ENCODE assay signal across 17 cellular contexts in the genomic region with DNA sequence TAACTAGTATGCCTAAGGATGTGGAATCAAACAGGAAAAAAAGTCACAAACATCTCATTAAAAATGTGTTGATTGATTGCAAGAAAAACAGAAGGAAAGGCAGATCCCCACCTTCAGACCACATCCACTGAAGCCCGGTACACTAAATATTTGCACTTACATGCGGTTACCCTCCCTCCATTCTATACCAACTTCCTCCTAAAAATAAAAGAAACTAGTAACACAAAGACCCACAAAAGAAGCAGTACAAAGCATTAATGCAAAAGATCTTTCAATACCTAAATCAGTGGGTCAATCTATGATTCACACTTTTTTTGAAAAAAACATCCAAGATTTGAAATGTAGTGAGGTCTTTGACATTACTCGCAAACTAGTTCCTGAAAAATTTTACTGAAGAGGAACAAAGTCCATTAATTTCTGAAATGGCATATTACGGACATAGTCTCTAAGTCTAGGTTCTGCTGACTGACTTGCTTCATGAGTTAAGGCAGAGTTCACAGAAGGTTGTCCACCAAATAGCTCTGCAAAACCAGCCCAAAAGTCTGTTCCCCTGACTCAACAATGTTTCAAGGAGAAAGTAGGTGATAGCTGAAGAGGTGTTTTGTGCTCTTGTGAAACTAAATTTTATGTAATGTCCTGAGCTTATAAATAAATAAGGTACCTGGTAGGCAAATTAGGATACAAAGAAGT.
DNase-seq lines count a peak whose midpoint lies in the region; ATAC-seq, FAIRE-seq and TF ChIP-seq lines count a peak whose summit lies in the region.
"Had no signal": no experiment of that assay in that cellular context is flagged by ENCODE, and none has a peak within 500 bp of the region (broad histone marks: within the 10 kb centered on the region; RNA-seq: fewer than 3 reads in every experiment).

No MANE protein-coding gene starts in this region.

- RAD21 ChIA-PET in HCT116 (lab: Charles Lee; ENCODE audit: low non-redundant PET in 1 of 2, low total read pairs in 2 of 2, uncharacterized antibody in 2 of 2, unreplicated experiment in 2 of 2), result no interaction called here

- BruUV-seq in HCT116 (replicated peaks; lab: Mats Ljungman, UMichigan), result no TSS peak

- H3K27me3 ChIP-seq in HCT116 (ENCODE audit: insufficient read depth, low read length) (no peaks in the 10 kb centered on the region), SJSA1 (replicated peaks) (no peaks in the 10 kb centered on the region)
- H3K27me3 ChIP-seq: uterus had no signal

- intact Hi-C loops in HCT116 (cut with micrococcal nuclease) (loop anchor here (5.0 kb wide), 1 partner anchor 74 kb away; no protein-coding TSS in a partner anchor), kidney (cut with DNase I) (no loop called here)

- no peak for TF ChIP-seq RAD21 in HCT116 (IDR thresholded peaks at IDR 0.05; ENCODE audit: low read depth)

- H3K36me3 ChIP-seq in HCT116 (ENCODE audit: control insufficient read depth in 1 of 2, insufficient read depth in 2 of 2, low read length in 2 of 2) (no peaks in the 10 kb centered on the region), SJSA1 (no peaks in the 10 kb centered on the region), kidney (ENCODE audit: control insufficient read depth in 1 of 2, insufficient read depth in 2 of 2, low read length in 2 of 2) (no peaks in the 10 kb centered on the region)
- H3K36me3 ChIP-seq: uterus had no signal

- ATAC-seq in HCT116, result peak; percentile 26; the same call in 1 of the 2 replicates
- no peak for ATAC-seq in GM21526 (IDR thresholded peaks at IDR 0.05; ENCODE audit: low FRiP score, unreplicated experiment)

- peak overlapping the region; percentile 52 for H3K4me2 ChIP-seq in HCT116 (ENCODE audit: low read length)

- H3K9ac ChIP-seq in HCT116 (ENCODE audit: low read length) (peak overlapping the region; percentile 14; the same call in 1 of the 2 replicates), kidney (ENCODE audit: low read length in 2 of 2) (no peak overlapping the region)

- POLR2A ChIA-PET in HCT116 (lab: Charles Lee), result interaction anchor here (2.6 kb wide), 1 partner anchor 9 kb away, joined by 8 read pairs; no protein-coding TSS in a partner anchor

- no peak overlapping the region for H2AFZ ChIP-seq in HCT116 (ENCODE audit: low read depth, low read length, poor library complexity, severe bottlenecking)

- CTCF ChIA-PET in HCT116 (lab: Charles Lee), result no interaction called here

- no peak for DNase-seq in AG10803 (ENCODE audit: low read depth)
- no peak for DNase-seq in HCT116 (ENCODE audit: low read depth, low spot score)
- DNase-seq in SJSA1 (ENCODE audit: low read depth in 1 of 2, low spot score in 2 of 2), result no peak
- DNase-seq in iris pigment epithelial cell (ENCODE audit: low read depth), result peak; percentile 20
- DNase-seq in kidney, result no peak
- DNase-seq in substantia nigra (lab: John Stamatoyannopoulos, UW), result no peak
- no peak for DNase-seq in HuH-7 (ENCODE audit: low spot score)
- DNase-seq: activated B cell treated with CpG ODN at 0.5 μM for 24 hours; activated T-cell treated with anti-CD3 and anti-CD28 coated beads for 4 hours; DMS153; GOT3; NCI-H1436 treated with DMSO at 0.1 percent for 48 hours; NCI-H526; stimulated activated CD8-positive, alpha-beta memory T cell treated with anti-CD3 and anti-CD28 coated beads, Interleukin-4, amount 100 ng/mL, for 48 hours; uterus had no signal

- no peak for TF ChIP-seq POLR2A in HCT116 (IDR thresholded peaks at IDR 0.05; ENCODE audit: borderline replicate concordance, extremely low read depth, insufficient read depth, insufficient read length)

- no peaks in the 10 kb centered on the region; the same call in 1 of the 2 replicates for H3K79me2 ChIP-seq in HCT116 (ENCODE audit: insufficient read depth, low read length)

- no peak for FAIRE-seq in kidney (lab: Jason Lieb, UNC)
- FAIRE-seq: colon had no signal

- H3K4me3 ChIP-seq in AG10803 (ENCODE audit: low read length) (peak overlapping the region; percentile 2), HCT116 (replicated peaks in 1 of 2; ENCODE audit: low read depth in 1 of 2, low read length in 2 of 2) (peak overlapping the region in 1 of 2 experiments; percentile 8; a peak in 1 of 4 replicates), SJSA1 (no peak overlapping the region), kidney (ENCODE audit: low read length in 2 of 2) (no peak overlapping the region)
- H3K4me3 ChIP-seq: uterus had no signal

- no peaks in the 10 kb centered on the region for H3K9me2 ChIP-seq in HCT116 (ENCODE audit: insufficient read depth)

- H4K20me1 ChIP-seq in HCT116 (ENCODE audit: insufficient read depth), result no peaks in the 10 kb centered on the region

- H3K27ac ChIP-seq in HCT116 (ENCODE audit: low read depth, low read length), result peak overlapping the region; percentile 72
- H3K27ac ChIP-seq in SJSA1, result peak overlapping the region; percentile 67
- no peak overlapping the region for H3K27ac ChIP-seq in kidney (ENCODE audit: low read depth in 2 of 2, low read length in 2 of 2)
- H3K27ac ChIP-seq in substantia nigra (ENCODE audit: low read depth, low read length, poor library complexity, severe bottlenecking), result no peak overlapping the region

- TF ChIP-seq CTCF in AG10803 (conservative IDR thresholded peaks at IDR 0.05; ENCODE audit: low read length) (no peak), HCT116 (IDR thresholded peaks at IDR 0.05 in 2 of 3, conservative IDR thresholded peaks at IDR 0.05 in 1 of 3; ENCODE audit: borderline replicate concordance in 1 of 3, insufficient read depth in 1 of 3, low read depth in 2 of 3, low read length in 2 of 3) (no peak), kidney (IDR thresholded peaks at IDR 0.05; ENCODE audit: borderline replicate concordance, extremely low read depth, insufficient read depth) (no peak)

- no peaks in the 10 kb centered on the region for H3K9me3 ChIP-seq in HCT116 (ENCODE audit: control insufficient read depth in 1 of 2, insufficient read depth in 1 of 2, low read depth in 1 of 2, low read length in 2 of 2)
- H3K9me3 ChIP-seq in SJSA1 (replicated peaks), result no peaks in the 10 kb centered on the region
- H3K9me3 ChIP-seq in kidney (ENCODE audit: control insufficient read depth in 1 of 2, low read length in 2 of 2), result no peaks in the 10 kb centered on the region
- H3K9me3 ChIP-seq: uterus had no signal

- H3K4me1 ChIP-seq in HCT116 (ENCODE audit: control insufficient read depth in 1 of 2, insufficient read depth in 2 of 2, low read length in 2 of 2), result peaks cover 52 to 63% of the 10 kb centered on the region in 2 experiments
- H3K4me1 ChIP-seq in SJSA1 (replicated peaks), result peaks cover 38% of the 10 kb centered on the region
- no peaks in the 10 kb centered on the region for H3K4me1 ChIP-seq in kidney (ENCODE audit: control insufficient read depth in 1 of 2, insufficient read depth in 1 of 2, low read depth in 1 of 2, low read length in 2 of 2)
- H3K4me1 ChIP-seq: uterus had no signal

TF ChIP-seq in HCT116, 20 proteins besides CTCF, POLR2A, EP300 and RAD21 (continues in another document):
- TF ChIP-seq EZH2 (IDR thresholded peaks at IDR 0.05) (no peak), ZFX (IDR thresholded peaks at IDR 0.05) (no peak), SP1 (IDR thresholded peaks at IDR 0.05; ENCODE audit: low read depth) (no peak), POLR2AphosphoS5 (IDR thresholded peaks at IDR 0.05; ENCODE audit: low read depth, low read length) (no peak), CBX3 (IDR thresholded peaks at IDR 0.05; ENCODE audit: low read depth) (no peak), YY1 (IDR thresholded peaks at IDR 0.05; ENCODE audit: extremely low read depth, insufficient replicate concordance, low read depth, low read length) (no peak), FOSL1 (IDR thresholded peaks at IDR 0.05; ENCODE audit: low read depth) (no peak)
- TF ChIP-seq, protein P1, sequence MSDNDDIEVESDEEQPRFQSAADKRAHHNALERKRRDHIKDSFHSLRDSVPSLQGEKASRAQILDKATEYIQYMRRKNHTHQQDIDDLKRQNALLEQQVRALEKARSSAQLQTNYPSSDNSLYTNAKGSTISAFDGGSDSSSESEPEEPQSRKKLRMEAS (IDR thresholded peaks at IDR 0.05), result no peak
- TF ChIP-seq, protein P2, sequence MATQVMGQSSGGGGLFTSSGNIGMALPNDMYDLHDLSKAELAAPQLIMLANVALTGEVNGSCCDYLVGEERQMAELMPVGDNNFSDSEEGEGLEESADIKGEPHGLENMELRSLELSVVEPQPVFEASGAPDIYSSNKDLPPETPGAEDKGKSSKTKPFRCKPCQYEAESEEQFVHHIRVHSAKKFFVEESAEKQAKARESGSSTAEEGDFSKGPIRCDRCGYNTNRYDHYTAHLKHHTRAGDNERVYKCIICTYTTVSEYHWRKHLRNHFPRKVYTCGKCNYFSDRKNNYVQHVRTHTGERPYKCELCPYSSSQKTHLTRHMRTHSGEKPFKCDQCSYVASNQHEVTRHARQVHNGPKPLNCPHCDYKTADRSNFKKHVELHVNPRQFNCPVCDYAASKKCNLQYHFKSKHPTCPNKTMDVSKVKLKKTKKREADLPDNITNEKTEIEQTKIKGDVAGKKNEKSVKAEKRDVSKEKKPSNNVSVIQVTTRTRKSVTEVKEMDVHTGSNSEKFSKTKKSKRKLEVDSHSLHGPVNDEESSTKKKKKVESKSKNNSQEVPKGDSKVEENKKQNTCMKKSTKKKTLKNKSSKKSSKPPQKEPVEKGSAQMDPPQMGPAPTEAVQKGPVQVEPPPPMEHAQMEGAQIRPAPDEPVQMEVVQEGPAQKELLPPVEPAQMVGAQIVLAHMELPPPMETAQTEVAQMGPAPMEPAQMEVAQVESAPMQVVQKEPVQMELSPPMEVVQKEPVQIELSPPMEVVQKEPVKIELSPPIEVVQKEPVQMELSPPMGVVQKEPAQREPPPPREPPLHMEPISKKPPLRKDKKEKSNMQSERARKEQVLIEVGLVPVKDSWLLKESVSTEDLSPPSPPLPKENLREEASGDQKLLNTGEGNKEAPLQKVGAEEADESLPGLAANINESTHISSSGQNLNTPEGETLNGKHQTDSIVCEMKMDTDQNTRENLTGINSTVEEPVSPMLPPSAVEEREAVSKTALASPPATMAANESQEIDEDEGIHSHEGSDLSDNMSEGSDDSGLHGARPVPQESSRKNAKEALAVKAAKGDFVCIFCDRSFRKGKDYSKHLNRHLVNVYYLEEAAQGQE (IDR thresholded peaks at IDR 0.05; ENCODE audit: low read depth), result no peak

Comparison
In these comparisons a context has a peak if more than half of its experiments do, and no peak if none do; other contexts are left out.
1. H3K27ac ChIP-seq: peak in HCT116 (single experiment) and SJSA1 (single experiment); none in kidney (0 of 2) and substantia nigra (single experiment).